ENCODE assay signal across 10 cellular contexts in genomic region chr3:123025642-123026521, GRCh38. TPM values are rescaled to one million over a fixed set of nuclear protein-coding genes. Genes with fewer than 3 reads are reported as not detected.
DNase-seq lines count a peak whose midpoint lies in the region; ATAC-seq and TF ChIP-seq lines count a peak whose summit lies in the region.
"Had no signal": no experiment of that assay in that cellular context is flagged by ENCODE, and none has a peak within 500 bp of the region (broad histone marks: within the 10 kb centered on the region; RNA-seq: fewer than 3 reads in every experiment).

No MANE protein-coding gene starts in this region.

- no peaks in the 10 kb centered on the region for H3K9me3 Mint-ChIP-seq in activated naive CD4-positive, alpha-beta T cell treated with anti-CD3 and anti-CD28 coated beads, Interleukin-2, amount 10 ng/mL, durations not matched to agents 7 days and 5 days
- no peaks in the 10 kb centered on the region for H3K9me3 Mint-ChIP-seq in memory B cell

- intact Hi-C loops in colonic mucosa (cut with DNase I) = loop anchor here (10.0 kb wide), 2 partner anchors 159 to 271 kb away; no protein-coding TSS in a partner anchor

- peaks cover 42% of the 10 kb centered on the region for H3K27me3 ChIP-seq in colonic mucosa

- TF ChIP-seq CTCF in colonic mucosa (IDR thresholded peaks at IDR 0.05) = no peak

- H3K36me3 Mint-ChIP-seq in activated naive CD4-positive, alpha-beta T cell treated with anti-CD3 and anti-CD28 coated beads, Interleukin-2, amount 10 ng/mL, durations not matched to agents 7 days and 5 days = no peaks in the 10 kb centered on the region
- H3K36me3 Mint-ChIP-seq in memory B cell = no peaks in the 10 kb centered on the region

- no peak for ATAC-seq in memory B cell (ENCODE audit: low read depth)

- H3K36me3 ChIP-seq in colonic mucosa (no peaks in the 10 kb centered on the region), urinary bladder (ENCODE audit: insufficient read depth) (no peaks in the 10 kb centered on the region)

- no peak for DNase-seq in activated naive CD4-positive, alpha-beta T cell treated with anti-CD3 and anti-CD28 coated beads, Interleukin-2, amount 10 ng/mL, durations not matched to agents 7 days and 5 days
- no peak for DNase-seq in activated naive CD4-positive, alpha-beta T cell treated with anti-CD3 and anti-CD28 coated beads, Interleukin-2, amount 50 U/mL, for 16 hours
- no peak for DNase-seq in colonic mucosa
- peak in 1 of 2 donors; percentile 18 for DNase-seq in memory B cell (ENCODE audit: low spot score in 2 of 2)
- no peak for DNase-seq in kidney tubule cell (ENCODE audit: low spot score)
- no peak for DNase-seq in LoVo (ENCODE audit: low spot score)
- no peak for DNase-seq in 8988T
- DNase-seq: NCI-H524 treated with DMSO at 0.1 percent for 48 hours had no signal

- peaks cover 16% of the 10 kb centered on the region for H3K4me1 Mint-ChIP-seq in activated naive CD4-positive, alpha-beta T cell treated with anti-CD3 and anti-CD28 coated beads, Interleukin-2, amount 10 ng/mL, durations not matched to agents 7 days and 5 days
- H3K4me1 Mint-ChIP-seq in memory B cell = peaks cover 12% of the 10 kb centered on the region

- 29% methylated on average over 33 of the region's 33 CpGs for WGBS in urinary bladder

- no peak overlapping the region for H3K27ac Mint-ChIP-seq in activated naive CD4-positive, alpha-beta T cell treated with anti-CD3 and anti-CD28 coated beads, Interleukin-2, amount 10 ng/mL, durations not matched to agents 7 days and 5 days
- no peak overlapping the region for H3K27ac Mint-ChIP-seq in memory B cell

- H3K27me3 Mint-ChIP-seq in activated naive CD4-positive, alpha-beta T cell treated with anti-CD3 and anti-CD28 coated beads, Interleukin-2, amount 10 ng/mL, durations not matched to agents 7 days and 5 days = peaks cover 21% of the 10 kb centered on the region
- peaks cover 34% of the 10 kb centered on the region for H3K27me3 Mint-ChIP-seq in memory B cell

- peaks cover 10% of the 10 kb centered on the region for H3K4me1 ChIP-seq in colonic mucosa
- peaks cover 1% of the 10 kb centered on the region for H3K4me1 ChIP-seq in urinary bladder (ENCODE audit: insufficient read depth)

- H3K4me3 ChIP-seq in colonic mucosa = peak overlapping the region; percentile 52
- peak overlapping the region; percentile 50 for H3K4me3 ChIP-seq in urinary bladder (ENCODE audit: low read depth, low read length)

- H3K4me3 Mint-ChIP-seq in activated naive CD4-positive, alpha-beta T cell treated with anti-CD3 and anti-CD28 coated beads, Interleukin-2, amount 10 ng/mL, durations not matched to agents 7 days and 5 days = peak overlapping the region; percentile 29
- peak overlapping the region; percentile 82 for H3K4me3 Mint-ChIP-seq in memory B cell

- H3K9me3 ChIP-seq in colonic mucosa = no peaks in the 10 kb centered on the region

- H3K27ac ChIP-seq in colonic mucosa (no peak overlapping the region), urinary bladder (ENCODE audit: low read depth) (no peak overlapping the region)

- CTCF ChIA-PET in activated naive CD4-positive, alpha-beta T cell treated with anti-CD3 and anti-CD28 coated beads, Interleukin-2, amount 10 ng/mL, durations not matched to agents 7 days and 5 days (lab: Charles Lee) = interaction anchor here (0.6 to 1.9 kb wide), 3 partner anchors 83 to 353 kb away, joined by 3 to 5 read pairs (median 3); no protein-coding TSS in a partner anchor

- H3K9ac ChIP-seq in colonic mucosa (ENCODE audit: low read depth in 2 of 2, low read length in 2 of 2) = no peak overlapping the region

RNA-seq across cellular contexts. Expression of gene SEMA5B, which starts 1.7 kb away (rescaled TPM):
- total RNA-seq in colonic mucosa (1 to 10 TPM in 1 of 2 donors, under 1 TPM in 1; 0.40 to 1.3 TPM), urinary bladder (10.8 TPM)
- 2.2 TPM for polyA plus RNA-seq in urinary bladder
- total RNA-seq: mononuclear cell had no signal

RNA-seq across cellular contexts. Expression of gene PDIA5, which starts 40.9 kb away (rescaled TPM):
- 10 to 100 TPM; 36.5 to 40.1 TPM for total RNA-seq in colonic mucosa
- 42.5 TPM for total RNA-seq in urinary bladder
- polyA plus RNA-seq in urinary bladder = 29.0 TPM
